In the genomic region with DNA sequence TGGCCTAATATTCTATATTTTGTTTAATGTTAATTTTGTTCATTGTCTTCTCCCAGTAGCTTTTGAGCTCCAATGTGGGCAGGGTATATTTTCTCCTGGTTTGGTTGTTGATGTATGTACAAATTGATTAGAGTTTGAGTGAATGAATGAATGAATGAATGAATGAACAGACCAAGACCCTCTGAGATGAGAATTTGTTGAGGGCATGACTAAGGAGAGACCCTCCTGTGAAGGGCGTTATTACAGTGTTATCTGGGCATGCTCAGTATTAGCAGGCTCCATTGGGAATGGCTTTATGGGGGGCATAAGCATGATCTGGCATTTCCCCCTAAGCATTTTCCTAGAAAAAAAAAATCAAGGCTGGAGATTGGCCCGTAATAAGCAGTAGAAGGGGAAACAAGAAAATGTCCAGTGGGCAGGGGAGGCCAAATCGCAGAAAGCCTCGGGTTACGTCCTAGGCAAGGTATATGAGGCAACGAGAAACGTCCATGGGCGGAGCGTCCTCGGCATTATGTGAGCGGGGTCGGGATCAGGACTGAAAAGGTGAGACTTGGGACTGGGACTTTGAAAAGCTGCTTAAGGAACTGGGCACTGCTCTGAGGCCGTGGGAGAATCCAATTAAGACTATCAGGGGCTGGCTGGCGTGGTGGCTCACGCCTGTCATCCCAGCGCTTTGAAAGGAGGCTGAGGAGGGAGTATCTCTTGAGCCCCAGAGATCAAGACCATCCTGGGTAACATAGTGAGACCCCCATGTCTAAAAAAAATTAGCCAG, we compare ENCODE assay signal across 1 cellular context.
TF ChIP-seq lines count a peak whose summit lies in the region.

No MANE protein-coding gene starts in this region.

TF ChIP-seq in IMR-90, 13 proteins besides CTCF, POLR2A, EP300 and RAD21 (continued from another document):
- TF ChIP-seq RCOR1 (IDR thresholded peaks at IDR 0.05; ENCODE audit: insufficient replicate concordance, low read length) (no peak), CEBPB (IDR thresholded peaks at IDR 0.05; ENCODE audit: low read depth, low read length) (no peak), SMC3 (IDR thresholded peaks at IDR 0.05; ENCODE audit: low read depth, low read length) (no peak), BHLHE40 (IDR thresholded peaks at IDR 0.05; ENCODE audit: low read depth, low read length) (no peak), CHD1 (IDR thresholded peaks at IDR 0.05; ENCODE audit: low read depth, low read length) (no peak)
- TF ChIP-seq, protein P1, sequence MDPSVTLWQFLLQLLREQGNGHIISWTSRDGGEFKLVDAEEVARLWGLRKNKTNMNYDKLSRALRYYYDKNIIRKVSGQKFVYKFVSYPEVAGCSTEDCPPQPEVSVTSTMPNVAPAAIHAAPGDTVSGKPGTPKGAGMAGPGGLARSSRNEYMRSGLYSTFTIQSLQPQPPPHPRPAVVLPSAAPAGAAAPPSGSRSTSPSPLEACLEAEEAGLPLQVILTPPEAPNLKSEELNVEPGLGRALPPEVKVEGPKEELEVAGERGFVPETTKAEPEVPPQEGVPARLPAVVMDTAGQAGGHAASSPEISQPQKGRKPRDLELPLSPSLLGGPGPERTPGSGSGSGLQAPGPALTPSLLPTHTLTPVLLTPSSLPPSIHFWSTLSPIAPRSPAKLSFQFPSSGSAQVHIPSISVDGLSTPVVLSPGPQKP (IDR thresholded peaks at IDR 0.05; ENCODE audit: borderline replicate concordance, low read depth, low read length): no peak
